ENCODE assay signal across 9 cellular contexts in the genomic region with DNA sequence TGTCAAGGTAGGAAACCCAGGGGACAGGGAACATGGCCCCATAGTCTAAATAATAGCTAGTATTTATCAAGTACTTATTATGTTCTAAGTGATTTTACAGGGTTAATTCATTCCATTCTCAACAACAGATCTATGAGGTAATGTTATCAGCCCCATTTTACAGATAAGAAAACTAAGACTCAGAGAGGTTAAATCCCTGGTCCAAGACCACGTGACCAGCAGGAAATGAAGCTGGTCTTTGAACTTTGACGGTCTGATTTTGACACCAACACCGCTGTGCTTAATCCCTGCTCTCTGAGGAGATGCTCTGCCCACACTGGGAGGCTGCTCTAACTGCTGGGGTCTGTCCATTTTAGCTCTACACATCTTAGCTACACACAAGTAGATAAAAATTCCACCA.
"Had no signal": no experiment of that assay in that cellular context is flagged by ENCODE, and none has a peak within 500 bp of the region (broad histone marks: within the 10 kb centered on the region; RNA-seq: fewer than 3 reads in every experiment).

No MANE protein-coding gene starts in this region.

- H3K36me3 ChIP-seq: HAP-1 had no signal

- H3K9ac ChIP-seq: GM23248 had no signal

- FAIRE-seq: HTR-8/SVneo had no signal

- ATAC-seq: HCT116 had no signal

- H3K4me3 ChIP-seq: GM23248, HAP-1 had no signal

- H3K27ac ChIP-seq: GM23248 had no signal

- H2AFZ ChIP-seq: GM23248 had no signal

- H3K4me3 Mint-ChIP-seq: HFFc6, IgD-negative memory B cell had no signal

- DNase-seq: GM23248, GOT3, H7, HFFc6, KG1 had no signal

- H3K9me3 ChIP-seq: HAP-1 had no signal

- H3K4me1 ChIP-seq: HAP-1 had no signal

- H3K27ac Mint-ChIP-seq: HFFc6, IgD-negative memory B cell had no signal
